17 cellular contexts compared by ENCODE assay signal in genomic region chr1:159900755-159901335, GRCh38. TPM values are rescaled to one million over a fixed set of nuclear protein-coding genes. Genes with fewer than 3 reads are reported as not detected.
DNase-seq lines count a peak whose midpoint lies in the region; ATAC-seq and TF ChIP-seq lines count a peak whose summit lies in the region.
"Had no signal": no experiment of that assay in that cellular context is flagged by ENCODE, and none has a peak within 500 bp of the region (broad histone marks: within the 10 kb centered on the region; RNA-seq: fewer than 3 reads in every experiment).

No MANE protein-coding gene starts in this region.

- H3K27ac ChIP-seq in 22Rv1 (peak overlapping the region; percentile 99), neutrophil (peak overlapping the region; percentile 83)
- no peak overlapping the region for H3K27ac ChIP-seq in effector memory CD4-positive, alpha-beta T cell (ENCODE audit: insufficient read depth, low read length, poor library complexity, severe bottlenecking)

- peaks cover 2% of the 10 kb centered on the region for H3K27me3 Mint-ChIP-seq in endothelial cell (ENCODE audit: unreplicated experiment)
- H3K27me3 Mint-ChIP-seq in stimulated activated naive B cell treated with anti-CD40 and anti-IgM and Interleukin-4, amounts not matched to agents 10 μg/mL and 1 μg/mL and 100 μg/mL, for 72 hours, result peaks cover 5 to 13% of the 10 kb centered on the region in 2 donors

- no peaks in the 10 kb centered on the region for H3K36me3 ChIP-seq in neutrophil
- H3K36me3 ChIP-seq in effector memory CD4-positive, alpha-beta T cell (ENCODE audit: control insufficient read depth, insufficient read depth, low read length), result no peaks in the 10 kb centered on the region

- TF ChIP-seq POLR2A in NB4 (IDR thresholded peaks at IDR 0.05; ENCODE audit: extremely low read depth, insufficient read length), result no peak

- H3K27me3 ChIP-seq in neutrophil, result no peaks in the 10 kb centered on the region
- H3K27me3 ChIP-seq in effector memory CD4-positive, alpha-beta T cell (replicated peaks; ENCODE audit: control insufficient read depth, insufficient read depth, low read length, poor library complexity, severe bottlenecking), result no peaks in the 10 kb centered on the region

- H3K4me3 Mint-ChIP-seq in endothelial cell (ENCODE audit: unreplicated experiment), result no peak overlapping the region
- H3K4me3 Mint-ChIP-seq in stimulated activated naive B cell treated with anti-CD40 and anti-IgM and Interleukin-4, amounts not matched to agents 10 μg/mL and 1 μg/mL and 100 μg/mL, for 72 hours, result no peak overlapping the region
- H3K4me3 Mint-ChIP-seq: activated naive CD4-positive, alpha-beta T cell treated with anti-CD3 and anti-CD28 coated beads for 36 hours; T-helper 1 cell treated with Interleukin-12 subunit alpha and Interleukin-12 subunit beta and Interleukin-4 antibody, amounts not matched to agents 30 μg/mL and 1 μg/mL, for 36 hours had no signal

- peaks cover 24% of the 10 kb centered on the region for H3K4me1 Mint-ChIP-seq in endothelial cell (ENCODE audit: unreplicated experiment)
- H3K4me1 Mint-ChIP-seq in stimulated activated naive B cell treated with anti-CD40 and anti-IgM and Interleukin-4, amounts not matched to agents 10 μg/mL and 1 μg/mL and 100 μg/mL, for 72 hours, result peaks cover 12 to 25% of the 10 kb centered on the region in 2 donors

- no peaks in the 10 kb centered on the region for H3K9me3 ChIP-seq in neutrophil
- no peaks in the 10 kb centered on the region for H3K9me3 ChIP-seq in effector memory CD4-positive, alpha-beta T cell (ENCODE audit: control insufficient read depth, low read length)

- H3K27ac Mint-ChIP-seq in endothelial cell (ENCODE audit: unreplicated experiment), result peak overlapping the region; percentile 90
- no peak overlapping the region for H3K27ac Mint-ChIP-seq in stimulated activated naive B cell treated with anti-CD40 and anti-IgM and Interleukin-4, amounts not matched to agents 10 μg/mL and 1 μg/mL and 100 μg/mL, for 72 hours
- H3K27ac Mint-ChIP-seq: activated naive CD4-positive, alpha-beta T cell treated with anti-CD3 and anti-CD28 coated beads for 36 hours; T-helper 1 cell treated with Interleukin-12 subunit alpha and Interleukin-12 subunit beta and Interleukin-4 antibody, amounts not matched to agents 30 μg/mL and 1 μg/mL, for 36 hours had no signal

- peak; percentile 48 for DNase-seq in NB4 (ENCODE audit: low read depth)
- DNase-seq in endothelial cell (ENCODE audit: low spot score), result no peak
- DNase-seq in anterior cingulate cortex (lab: John Stamatoyannopoulos, UW), result no peak
- no peak for DNase-seq in stimulated activated naive B cell treated with anti-CD40 and anti-IgM and Interleukin-4, amounts not matched to agents 10 μg/mL and 1 μg/mL and 100 μg/mL, for 72 hours
- no peak for DNase-seq in effector memory CD4-positive, alpha-beta T cell
- DNase-seq in NCI-H1436 (lab: John Stamatoyannopoulos, UW), result no peak
- DNase-seq: activated CD4-positive, CD25-positive, alpha-beta regulatory T cell treated with anti-CD3 and anti-CD28 coated beads, Interleukin-2, amount 50 U/mL, for 72 hours; activated naive CD4-positive, alpha-beta T cell treated with anti-CD3 and anti-CD28 coated beads for 36 hours; effector CD4-positive, alpha-beta T cell; GF-D8; midbrain had no signal

- no peak for ATAC-seq in stimulated activated naive B cell treated with anti-CD40 and anti-IgM and Interleukin-4, amounts not matched to agents 10 μg/mL and 1 μg/mL and 100 μg/mL, for 72 hours (replicated peaks)

- TF ChIP-seq CTCF in 22Rv1 (IDR thresholded peaks at IDR 0.05) (no peak), NB4 (IDR thresholded peaks at IDR 0.05; ENCODE audit: low read depth, low read length) (no peak), endothelial cell (IDR thresholded peaks at IDR 0.05; ENCODE audit: unreplicated experiment) (no peak), neutrophil (IDR thresholded peaks at IDR 0.05) (no peak)

- H3K4me3 ChIP-seq in NB4 (ENCODE audit: low read depth, low read length) (no peak overlapping the region), neutrophil (ENCODE audit: low read depth in 1 of 2, low read length in 1 of 2) (peak overlapping the region in 1 of 2 experiments; percentile 7)
- H3K4me3 ChIP-seq in effector memory CD4-positive, alpha-beta T cell (ENCODE audit: insufficient read depth, low read depth, low read length, poor library complexity, severe bottlenecking), result no peak overlapping the region

- H3K36me3 Mint-ChIP-seq in endothelial cell (ENCODE audit: low read depth, unreplicated experiment), result no peaks in the 10 kb centered on the region
- H3K36me3 Mint-ChIP-seq in stimulated activated naive B cell treated with anti-CD40 and anti-IgM and Interleukin-4, amounts not matched to agents 10 μg/mL and 1 μg/mL and 100 μg/mL, for 72 hours, result peaks cover 0 to 3% of the 10 kb centered on the region in 2 donors

- H3K9me3 Mint-ChIP-seq in endothelial cell (ENCODE audit: unreplicated experiment), result no peaks in the 10 kb centered on the region
- H3K9me3 Mint-ChIP-seq in stimulated activated naive B cell treated with anti-CD40 and anti-IgM and Interleukin-4, amounts not matched to agents 10 μg/mL and 1 μg/mL and 100 μg/mL, for 72 hours, result peaks cover 0 to 2% of the 10 kb centered on the region in 2 donors
- H3K9me3 Mint-ChIP-seq: activated naive CD4-positive, alpha-beta T cell treated with anti-CD3 and anti-CD28 coated beads for 36 hours; T-helper 1 cell treated with Interleukin-12 subunit alpha and Interleukin-12 subunit beta and Interleukin-4 antibody, amounts not matched to agents 30 μg/mL and 1 μg/mL, for 36 hours had no signal

- H3K4me1 ChIP-seq in neutrophil (ENCODE audit: control insufficient read depth in 1 of 2, insufficient read depth in 1 of 2, low read depth in 1 of 2, low read length in 1 of 2), result peaks cover 71 to 75% of the 10 kb centered on the region in 2 experiments
- no peaks in the 10 kb centered on the region for H3K4me1 ChIP-seq in effector memory CD4-positive, alpha-beta T cell (ENCODE audit: control insufficient read depth, insufficient read depth, low read length, poor library complexity, severe bottlenecking)

RNA-seq across cellular contexts. Expression of gene CFAP45, which starts 0.9 kb away (rescaled TPM):
- 1.0 TPM for total RNA-seq in endothelial cell (ENCODE audit: unreplicated experiment)

RNA-seq across cellular contexts. Expression of gene TAGLN2, which starts 24.5 kb away (rescaled TPM):
- 95.2 TPM for total RNA-seq in endothelial cell (ENCODE audit: unreplicated experiment)

RNA-seq across cellular contexts. Expression of gene VSIG8, which starts 38.4 kb away (rescaled TPM):
- not detected for total RNA-seq in endothelial cell (ENCODE audit: unreplicated experiment)
- total RNA-seq: A673; activated naive CD4-positive, alpha-beta T cell treated with anti-CD3 and anti-CD28 coated beads for 36 hours; fibroblast of villous mesenchyme; omental fat pad had no signal

RNA-seq across cellular contexts. Expression of gene IGSF9, which starts 44.6 kb away (rescaled TPM):
- 2.2 TPM for total RNA-seq in endothelial cell (ENCODE audit: unreplicated experiment)
- total RNA-seq: activated naive CD4-positive, alpha-beta T cell treated with anti-CD3 and anti-CD28 coated beads for 36 hours; fibroblast of villous mesenchyme had no signal

RNA-seq across cellular contexts. Expression of gene SLAMF9, which starts 53.2 kb away (rescaled TPM):
- total RNA-seq in endothelial cell (ENCODE audit: unreplicated experiment), result not detected
- total RNA-seq: A673; activated naive CD4-positive, alpha-beta T cell treated with anti-CD3 and anti-CD28 coated beads for 36 hours; fibroblast of villous mesenchyme had no signal
